26 cellular contexts compared by ENCODE assay signal in the genomic region with DNA sequence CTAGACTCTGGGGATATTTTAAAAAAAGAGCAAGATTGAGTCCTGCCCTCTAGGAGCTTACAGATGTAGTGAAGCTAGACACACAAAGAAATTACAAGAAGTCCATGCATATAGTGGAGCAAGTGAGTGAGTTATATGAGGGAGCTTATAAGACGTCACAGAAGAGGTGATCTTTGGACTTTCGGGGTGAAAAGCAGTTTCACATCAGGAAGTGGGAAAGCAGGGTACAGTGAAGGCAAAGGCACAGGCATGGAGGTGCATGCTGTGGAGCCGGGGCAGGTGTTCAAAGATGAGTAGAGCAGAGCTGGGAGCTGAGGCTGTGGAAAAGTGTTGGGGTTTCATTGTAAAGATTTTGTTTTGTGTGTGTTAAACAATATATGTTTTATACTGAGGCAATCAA.
"Had no signal": no experiment of that assay in that cellular context is flagged by ENCODE, and none has a peak within 500 bp of the region (broad histone marks: within the 10 kb centered on the region; RNA-seq: fewer than 3 reads in every experiment).

No MANE protein-coding gene starts in this region.

- H3K27ac Mint-ChIP-seq: activated B cell treated with CpG ODN at 0.5 μM for 24 hours; activated CD4-positive, alpha-beta T cell treated with anti-CD3 and anti-CD28 coated beads, Interleukin-2, amount 10 ng/mL, durations not matched to agents 24 days and 14 days; activated CD8-positive, alpha-beta memory T cell treated with anti-CD3 and anti-CD28 coated beads, Interleukin-2, amount 10 ng/mL, durations not matched to agents 7 days and 5 days; activated naive CD4-positive, alpha-beta T cell treated with anti-CD3 and anti-CD28 coated beads, Interleukin-2, amount 50 U/mL, for 24 hours; activated T-cell treated with anti-CD3 and anti-CD28 coated beads, Interleukin-2, amount 50 U/mL, for 24 hours; activated T-helper 1 cell treated with anti-CD3 and anti-CD28 coated beads, Interleukin-12 subunit alpha, Interleukin-12 subunit beta, Interleukin-2, Interleukin-4 antibody, amounts not matched to agents 30 ng/mL and 10 ng/mL and 1 ng/mL, durations not matched to agents 14 hours and 24 hours and 36 hours; T-helper 17 cell had no signal

- H2AFZ ChIP-seq: PC-9 had no signal

- H3K4me1 ChIP-seq: breast epithelium had no signal

- H3K4me3 Mint-ChIP-seq: activated B cell treated with CpG ODN at 0.5 μM for 24 hours; activated CD4-positive, alpha-beta T cell treated with anti-CD3 and anti-CD28 coated beads, Interleukin-2, amount 10 ng/mL, durations not matched to agents 24 days and 14 days; activated CD8-positive, alpha-beta memory T cell treated with anti-CD3 and anti-CD28 coated beads, Interleukin-2, amount 10 ng/mL, durations not matched to agents 7 days and 5 days; activated naive CD4-positive, alpha-beta T cell treated with anti-CD3 and anti-CD28 coated beads, Interleukin-2, amount 50 U/mL, for 24 hours; activated T-cell treated with anti-CD3 and anti-CD28 coated beads, Interleukin-2, amount 50 U/mL, for 24 hours; activated T-helper 1 cell treated with anti-CD3 and anti-CD28 coated beads, Interleukin-12 subunit alpha, Interleukin-12 subunit beta, Interleukin-2, Interleukin-4 antibody, amounts not matched to agents 30 ng/mL and 10 ng/mL and 1 ng/mL, durations not matched to agents 14 hours and 24 hours and 36 hours; T-helper 17 cell had no signal

- H3K9ac ChIP-seq: KMS-11 had no signal

- ATAC-seq: activated CD8-positive, alpha-beta memory T cell treated with anti-CD3 and anti-CD28 coated beads, Interleukin-2, amount 10 ng/mL, durations not matched to agents 7 days and 5 days; T-helper 17 cell had no signal

- H3K36me3 ChIP-seq: breast epithelium had no signal

- H3K9me3 Mint-ChIP-seq: activated B cell treated with CpG ODN at 0.5 μM for 24 hours; activated CD4-positive, alpha-beta T cell treated with anti-CD3 and anti-CD28 coated beads, Interleukin-2, amount 10 ng/mL, durations not matched to agents 24 days and 14 days; activated naive CD4-positive, alpha-beta T cell treated with anti-CD3 and anti-CD28 coated beads, Interleukin-2, amount 50 U/mL, for 24 hours; activated T-cell treated with anti-CD3 and anti-CD28 coated beads, Interleukin-2, amount 50 U/mL, for 24 hours; activated T-helper 1 cell treated with anti-CD3 and anti-CD28 coated beads, Interleukin-12 subunit alpha, Interleukin-12 subunit beta, Interleukin-2, Interleukin-4 antibody, amounts not matched to agents 30 ng/mL and 10 ng/mL and 1 ng/mL, durations not matched to agents 14 hours and 24 hours and 36 hours had no signal

- H3K27me3 ChIP-seq: breast epithelium had no signal

- H3K4me2 ChIP-seq: KMS-11, PC-9 had no signal

- DNase-seq: activated B cell treated with CpG ODN at 0.5 μM for 24 hours; activated CD4-positive, alpha-beta T cell treated with anti-CD3 and anti-CD28 coated beads for 1 hour; activated CD4-positive, alpha-beta T cell treated with anti-CD3 and anti-CD28 coated beads, Interleukin-2, amount 10 ng/mL, durations not matched to agents 24 days and 14 days; activated CD4-positive, alpha-beta T cell treated with anti-CD3 and anti-CD28 coated beads, Interleukin-2, amount 50 U/mL, for 48 hours; activated CD8-positive, alpha-beta memory T cell treated with anti-CD3 and anti-CD28 coated beads, Interleukin-2, amount 10 ng/mL, durations not matched to agents 7 days and 5 days; activated effector memory CD4-positive, alpha-beta T cell treated with Interleukin-2 at 50 U/mL for 16 hours; activated naive CD4-positive, alpha-beta T cell; activated T-cell treated with anti-CD3 and anti-CD28 coated beads, Interleukin-2, amount 50 U/mL, for 24 hours; aorta; central memory CD4-positive, alpha-beta T cell; MM.1S; NCI-H1105; NCI-H1436; NCI-H1694 treated with DMSO at 0.1 percent for 48 hours; NCI-H2081; NCI-H510A treated with DMSO at 0.1 percent for 48 hours; NCI-H69; NK-92 treated with Interleukin-12 subunit alpha and Interleukin-12 subunit beta, amount 100 ng/mL, for 24 hours; PC-9; SHP77 treated with DMSO at 0.1 percent for 48 hours; T-helper 17 cell; T-helper 9 cell had no signal

- H3K4me1 Mint-ChIP-seq: activated CD4-positive, alpha-beta T cell treated with anti-CD3 and anti-CD28 coated beads, Interleukin-2, amount 10 ng/mL, durations not matched to agents 24 days and 14 days; activated CD8-positive, alpha-beta memory T cell treated with anti-CD3 and anti-CD28 coated beads, Interleukin-2, amount 10 ng/mL, durations not matched to agents 7 days and 5 days; activated naive CD4-positive, alpha-beta T cell treated with anti-CD3 and anti-CD28 coated beads, Interleukin-2, amount 50 U/mL, for 24 hours; T-helper 17 cell had no signal

- H3K27ac ChIP-seq: breast epithelium, KMS-11, PC-9 had no signal

- H3K9me3 ChIP-seq: breast epithelium had no signal

- H3K27me3 Mint-ChIP-seq: activated B cell treated with CpG ODN at 0.5 μM for 24 hours; activated T-cell treated with anti-CD3 and anti-CD28 coated beads, Interleukin-2, amount 50 U/mL, for 24 hours; T-helper 17 cell had no signal

- H3K4me3 ChIP-seq: breast epithelium, PC-9 had no signal

- H3K36me3 Mint-ChIP-seq: activated CD8-positive, alpha-beta memory T cell treated with anti-CD3 and anti-CD28 coated beads, Interleukin-2, amount 10 ng/mL, durations not matched to agents 7 days and 5 days; activated naive CD4-positive, alpha-beta T cell treated with anti-CD3 and anti-CD28 coated beads, Interleukin-2, amount 50 U/mL, for 24 hours had no signal
